In the genomic region with DNA sequence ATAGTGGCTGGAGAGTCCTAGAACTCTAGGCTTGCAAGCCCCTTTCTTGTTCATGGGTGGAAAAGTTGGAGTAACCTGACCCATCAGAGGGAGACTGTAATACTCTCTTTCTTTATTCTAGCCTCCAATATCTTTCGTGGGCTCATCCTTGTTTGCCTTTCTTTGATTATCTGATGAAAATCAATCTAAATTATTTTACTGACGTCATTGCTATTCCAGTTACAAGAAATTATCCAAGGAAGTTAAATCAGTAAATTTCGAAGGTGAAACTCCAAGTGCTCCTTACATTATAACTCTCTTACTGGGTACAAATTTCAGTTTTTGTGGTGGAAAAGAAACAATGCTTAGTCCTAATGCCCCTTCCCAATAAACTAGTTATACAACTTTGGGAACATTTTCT, we compare ENCODE assay signal across 8 cellular contexts.
"Had no signal": no experiment of that assay in that cellular context is flagged by ENCODE, and none has a peak within 500 bp of the region (broad histone marks: within the 10 kb centered on the region; RNA-seq: fewer than 3 reads in every experiment).

No MANE protein-coding gene starts in this region.

- ATAC-seq: GM12878 had no signal

- DNase-seq: GDM1, GF-D8 had no signal

- H3K4me3 ChIP-seq: GM12878 had no signal

- FAIRE-seq: G401.6, GM12878, GM12891, GM12892, GM18507, GM19239 had no signal
